Comparison of ENCODE assay signal across 1 cellular context in the genomic region with DNA sequence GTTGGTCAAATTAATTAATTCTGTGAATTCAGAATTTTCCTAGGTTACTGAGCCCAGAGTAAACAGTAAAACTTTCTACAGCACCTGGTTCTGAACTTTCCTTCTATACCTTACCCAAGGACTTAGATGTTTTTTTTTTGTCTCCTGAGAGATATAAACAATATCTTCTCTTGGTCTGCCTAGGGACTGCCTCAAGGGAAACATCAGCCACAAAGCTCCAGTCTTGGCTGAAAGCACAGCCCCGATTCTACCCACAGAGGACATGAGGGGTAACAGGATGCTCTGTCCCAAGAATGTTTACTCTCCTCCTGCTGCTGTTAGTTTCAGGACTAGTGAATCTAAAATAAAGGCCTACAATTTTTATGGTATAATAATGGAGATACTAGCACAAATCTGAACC.
TF ChIP-seq lines count a peak whose summit lies in the region.

No MANE protein-coding gene starts in this region.

TF ChIP-seq in GM12878, 131 proteins besides CTCF, POLR2A, EP300 and RAD21 (continued from another document):
- TF ChIP-seq, protein P1, sequence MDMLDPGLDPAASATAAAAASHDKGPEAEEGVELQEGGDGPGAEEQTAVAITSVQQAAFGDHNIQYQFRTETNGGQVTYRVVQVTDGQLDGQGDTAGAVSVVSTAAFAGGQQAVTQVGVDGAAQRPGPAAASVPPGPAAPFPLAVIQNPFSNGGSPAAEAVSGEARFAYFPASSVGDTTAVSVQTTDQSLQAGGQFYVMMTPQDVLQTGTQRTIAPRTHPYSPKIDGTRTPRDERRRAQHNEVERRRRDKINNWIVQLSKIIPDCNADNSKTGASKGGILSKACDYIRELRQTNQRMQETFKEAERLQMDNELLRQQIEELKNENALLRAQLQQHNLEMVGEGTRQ (IDR thresholded peaks at IDR 0.05; ENCODE audit: borderline replicate concordance, low read depth, low read length) = no peak
- TF ChIP-seq SREBF2 (IDR thresholded peaks at IDR 0.05; ENCODE audit: low read length) (no peak), ZNF622 (IDR thresholded peaks at IDR 0.05) (no peak), STAT3 (IDR thresholded peaks at IDR 0.05; ENCODE audit: low read depth, low read length) (no peak), CBFB (IDR thresholded peaks at IDR 0.05; ENCODE audit: low read depth) (no peak), TBL1XR1 (IDR thresholded peaks at IDR 0.05; ENCODE audit: low read depth, low read length) (no peak), FOS (IDR thresholded peaks at IDR 0.05; ENCODE audit: borderline replicate concordance, extremely low read depth, insufficient read length) (no peak), MTA3 (IDR thresholded peaks at IDR 0.05; ENCODE audit: borderline replicate concordance, low read length) (no peak), SREBF1 (IDR thresholded peaks at IDR 0.05; ENCODE audit: low read length) (no peak), LARP7 (IDR thresholded peaks at IDR 0.05) (no peak), MEF2B (IDR thresholded peaks at IDR 0.05; ENCODE audit: partially characterized antibody, poor library complexity, severe bottlenecking) (peak; percentile 91), JUND (IDR thresholded peaks at IDR 0.05; ENCODE audit: low read depth, low read length) (no peak), E4F1 (IDR thresholded peaks at IDR 0.05; ENCODE audit: borderline replicate concordance, partially characterized antibody) (no peak), YBX1 (IDR thresholded peaks at IDR 0.05) (no peak)
- TF ChIP-seq, protein P2, sequence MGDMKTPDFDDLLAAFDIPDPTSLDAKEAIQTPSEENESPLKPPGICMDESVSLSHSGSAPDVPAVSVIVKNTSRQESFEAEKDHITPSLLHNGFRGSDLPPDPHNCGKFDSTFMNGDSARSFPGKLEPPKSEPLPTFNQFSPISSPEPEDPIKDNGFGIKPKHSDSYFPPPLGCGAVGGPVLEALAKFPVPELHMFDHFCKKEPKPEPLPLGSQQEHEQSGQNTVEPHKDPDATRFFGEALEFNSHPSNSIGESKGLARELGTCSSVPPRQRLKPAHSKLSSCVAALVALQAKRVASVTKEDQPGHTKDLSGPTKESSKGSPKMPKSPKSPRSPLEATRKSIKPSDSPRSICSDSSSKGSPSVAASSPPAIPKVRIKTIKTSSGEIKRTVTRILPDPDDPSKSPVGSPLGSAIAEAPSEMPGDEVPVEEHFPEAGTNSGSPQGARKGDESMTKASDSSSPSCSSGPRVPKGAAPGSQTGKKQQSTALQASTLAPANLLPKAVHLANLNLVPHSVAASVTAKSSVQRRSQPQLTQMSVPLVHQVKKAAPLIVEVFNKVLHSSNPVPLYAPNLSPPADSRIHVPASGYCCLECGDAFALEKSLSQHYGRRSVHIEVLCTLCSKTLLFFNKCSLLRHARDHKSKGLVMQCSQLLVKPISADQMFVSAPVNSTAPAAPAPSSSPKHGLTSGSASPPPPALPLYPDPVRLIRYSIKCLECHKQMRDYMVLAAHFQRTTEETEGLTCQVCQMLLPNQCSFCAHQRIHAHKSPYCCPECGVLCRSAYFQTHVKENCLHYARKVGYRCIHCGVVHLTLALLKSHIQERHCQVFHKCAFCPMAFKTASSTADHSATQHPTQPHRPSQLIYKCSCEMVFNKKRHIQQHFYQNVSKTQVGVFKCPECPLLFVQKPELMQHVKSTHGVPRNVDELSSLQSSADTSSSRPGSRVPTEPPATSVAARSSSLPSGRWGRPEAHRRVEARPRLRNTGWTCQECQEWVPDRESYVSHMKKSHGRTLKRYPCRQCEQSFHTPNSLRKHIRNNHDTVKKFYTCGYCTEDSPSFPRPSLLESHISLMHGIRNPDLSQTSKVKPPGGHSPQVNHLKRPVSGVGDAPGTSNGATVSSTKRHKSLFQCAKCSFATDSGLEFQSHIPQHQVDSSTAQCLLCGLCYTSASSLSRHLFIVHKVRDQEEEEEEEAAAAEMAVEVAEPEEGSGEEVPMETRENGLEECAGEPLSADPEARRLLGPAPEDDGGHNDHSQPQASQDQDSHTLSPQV (IDR thresholded peaks at IDR 0.05) = no peak
- TF ChIP-seq, protein P3, sequence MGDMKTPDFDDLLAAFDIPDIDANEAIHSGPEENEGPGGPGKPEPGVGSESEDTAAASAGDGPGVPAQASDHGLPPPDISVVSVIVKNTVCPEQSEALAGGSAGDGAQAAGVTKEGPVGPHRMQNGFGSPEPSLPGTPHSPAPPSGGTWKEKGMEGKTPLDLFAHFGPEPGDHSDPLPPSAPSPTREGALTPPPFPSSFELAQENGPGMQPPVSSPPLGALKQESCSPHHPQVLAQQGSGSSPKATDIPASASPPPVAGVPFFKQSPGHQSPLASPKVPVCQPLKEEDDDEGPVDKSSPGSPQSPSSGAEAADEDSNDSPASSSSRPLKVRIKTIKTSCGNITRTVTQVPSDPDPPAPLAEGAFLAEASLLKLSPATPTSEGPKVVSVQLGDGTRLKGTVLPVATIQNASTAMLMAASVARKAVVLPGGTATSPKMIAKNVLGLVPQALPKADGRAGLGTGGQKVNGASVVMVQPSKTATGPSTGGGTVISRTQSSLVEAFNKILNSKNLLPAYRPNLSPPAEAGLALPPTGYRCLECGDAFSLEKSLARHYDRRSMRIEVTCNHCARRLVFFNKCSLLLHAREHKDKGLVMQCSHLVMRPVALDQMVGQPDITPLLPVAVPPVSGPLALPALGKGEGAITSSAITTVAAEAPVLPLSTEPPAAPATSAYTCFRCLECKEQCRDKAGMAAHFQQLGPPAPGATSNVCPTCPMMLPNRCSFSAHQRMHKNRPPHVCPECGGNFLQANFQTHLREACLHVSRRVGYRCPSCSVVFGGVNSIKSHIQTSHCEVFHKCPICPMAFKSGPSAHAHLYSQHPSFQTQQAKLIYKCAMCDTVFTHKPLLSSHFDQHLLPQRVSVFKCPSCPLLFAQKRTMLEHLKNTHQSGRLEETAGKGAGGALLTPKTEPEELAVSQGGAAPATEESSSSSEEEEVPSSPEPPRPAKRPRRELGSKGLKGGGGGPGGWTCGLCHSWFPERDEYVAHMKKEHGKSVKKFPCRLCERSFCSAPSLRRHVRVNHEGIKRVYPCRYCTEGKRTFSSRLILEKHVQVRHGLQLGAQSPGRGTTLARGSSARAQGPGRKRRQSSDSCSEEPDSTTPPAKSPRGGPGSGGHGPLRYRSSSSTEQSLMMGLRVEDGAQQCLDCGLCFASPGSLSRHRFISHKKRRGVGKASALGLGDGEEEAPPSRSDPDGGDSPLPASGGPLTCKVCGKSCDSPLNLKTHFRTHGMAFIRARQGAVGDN (IDR thresholded peaks at IDR 0.05) = 0 out of 2 replicates have a peak, but pooled peaks have one; percentile 41
TF ChIP-seq in GM12878: peak in this region for 3.
